ENCODE assay signal across 1 cellular context in the genomic region with DNA sequence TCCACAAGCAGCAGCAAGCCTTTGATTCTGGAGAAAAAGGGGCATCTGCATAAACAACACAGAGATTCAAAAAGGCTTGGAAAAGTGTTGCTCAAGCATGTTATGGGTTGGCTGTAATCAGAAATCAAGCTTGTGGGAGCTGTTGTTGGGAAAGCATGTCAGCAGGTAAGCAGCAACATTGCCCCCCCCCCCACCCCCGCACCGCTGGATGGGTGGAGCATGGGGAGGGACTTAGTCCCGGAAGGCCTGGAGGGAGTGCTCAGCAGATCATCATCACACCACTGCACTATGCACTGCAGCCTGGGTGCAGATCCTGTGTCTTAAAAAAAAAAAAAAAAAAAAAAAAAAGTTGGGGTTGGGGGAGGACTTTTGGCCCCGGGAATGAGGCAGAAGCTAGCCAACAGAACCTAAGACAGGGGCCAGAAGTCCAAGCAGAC.
TF ChIP-seq lines count a peak whose summit lies in the region.

No MANE protein-coding gene starts in this region.

TF ChIP-seq in K562, 482 proteins besides CTCF, POLR2A, EP300 and RAD21 (continued from another document):
- TF ChIP-seq, protein P1, sequence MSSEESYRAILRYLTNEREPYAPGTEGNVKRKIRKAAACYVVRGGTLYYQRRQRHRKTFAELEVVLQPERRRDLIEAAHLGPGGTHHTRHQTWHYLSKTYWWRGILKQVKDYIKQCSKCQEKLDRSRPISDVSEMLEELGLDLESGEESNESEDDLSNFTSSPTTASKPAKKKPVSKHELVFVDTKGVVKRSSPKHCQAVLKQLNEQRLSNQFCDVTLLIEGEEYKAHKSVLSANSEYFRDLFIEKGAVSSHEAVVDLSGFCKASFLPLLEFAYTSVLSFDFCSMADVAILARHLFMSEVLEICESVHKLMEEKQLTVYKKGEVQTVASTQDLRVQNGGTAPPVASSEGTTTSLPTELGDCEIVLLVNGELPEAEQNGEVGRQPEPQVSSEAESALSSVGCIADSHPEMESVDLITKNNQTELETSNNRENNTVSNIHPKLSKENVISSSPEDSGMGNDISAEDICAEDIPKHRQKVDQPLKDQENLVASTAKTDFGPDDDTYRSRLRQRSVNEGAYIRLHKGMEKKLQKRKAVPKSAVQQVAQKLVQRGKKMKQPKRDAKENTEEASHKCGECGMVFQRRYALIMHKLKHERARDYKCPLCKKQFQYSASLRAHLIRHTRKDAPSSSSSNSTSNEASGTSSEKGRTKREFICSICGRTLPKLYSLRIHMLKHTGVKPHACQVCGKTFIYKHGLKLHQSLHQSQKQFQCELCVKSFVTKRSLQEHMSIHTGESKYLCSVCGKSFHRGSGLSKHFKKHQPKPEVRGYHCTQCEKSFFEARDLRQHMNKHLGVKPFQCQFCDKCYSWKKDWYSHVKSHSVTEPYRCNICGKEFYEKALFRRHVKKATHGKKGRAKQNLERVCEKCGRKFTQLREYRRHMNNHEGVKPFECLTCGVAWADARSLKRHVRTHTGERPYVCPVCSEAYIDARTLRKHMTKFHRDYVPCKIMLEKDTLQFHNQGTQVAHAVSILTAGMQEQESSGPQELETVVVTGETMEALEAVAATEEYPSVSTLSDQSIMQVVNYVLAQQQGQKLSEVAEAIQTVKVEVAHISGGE (CRISPR knock-in tag; IDR thresholded peaks at IDR 0.05), result no peak
- TF ChIP-seq RBM39 (optimal IDR thresholded peaks at IDR 0.05; ENCODE audit: low read depth, low read length) (no peak), PHF8 (IDR thresholded peaks at IDR 0.05; ENCODE audit: borderline replicate concordance, low read length) (peak; percentile 18; the same call in 1 of the 2 replicates), EZH2 (IDR thresholded peaks at IDR 0.05; ENCODE audit: borderline replicate concordance, low read depth, low read length) (no peak), TEAD4 (IDR thresholded peaks at IDR 0.05; ENCODE audit: low read length) (peak; percentile 2; the same call in 1 of the 2 replicates), TEAD4 (CRISPR knock-in tag; IDR thresholded peaks at IDR 0.05; ENCODE audit: borderline replicate concordance) (no peak), SIRT6 (IDR thresholded peaks at IDR 0.05; ENCODE audit: low read depth, low read length) (no peak), ZNF263 (CRISPR knock-in tag; IDR thresholded peaks at IDR 0.05; ENCODE audit: borderline replicate concordance) (no peak), CEBPG (CRISPR knock-in tag; IDR thresholded peaks at IDR 0.05) (no peak), CEBPG (tag; conservative IDR thresholded peaks at IDR 0.05 in 1 of 2, IDR thresholded peaks at IDR 0.05 in 1 of 2) (no peak), ZNF253 (CRISPR knock-in tag; conservative IDR thresholded peaks at IDR 0.05) (no peak), ZNF76 (CRISPR knock-in tag; IDR thresholded peaks at IDR 0.05; ENCODE audit: borderline replicate concordance) (no peak), ZEB2 (IDR thresholded peaks at IDR 0.05) (peak; percentile 35; the same call in 1 of the 2 replicates), BHLHE40 (IDR thresholded peaks at IDR 0.05; ENCODE audit: low read length) (no peak), BRD4 (IDR thresholded peaks at IDR 0.05) (no peak), ZNF280B (CRISPR knock-in tag; IDR thresholded peaks at IDR 0.05) (no peak), GABPA (tag; conservative IDR thresholded peaks at IDR 0.05; ENCODE audit: low read depth) (peak; percentile 42; the same call in 1 of the 2 replicates), SMARCA4 (IDR thresholded peaks at IDR 0.05) (0 out of 2 replicates have a peak, but pooled peaks have one; percentile 21), NFRKB (IDR thresholded peaks at IDR 0.05; ENCODE audit: low read depth) (no peak), RBM14 (IDR thresholded peaks at IDR 0.05; ENCODE audit: borderline replicate concordance, insufficient read depth, low read depth, low read length) (no peak), FUS (optimal IDR thresholded peaks at IDR 0.05; ENCODE audit: low read depth, low read length) (no peak), ZFX (CRISPR knock-in tag; IDR thresholded peaks at IDR 0.05) (peak; percentile 60; the same call in 1 of the 2 replicates), ZNF146 (CRISPR knock-in tag; IDR thresholded peaks at IDR 0.05; ENCODE audit: unreplicated experiment) (no peak), HSF4 (CRISPR knock-in tag; IDR thresholded peaks at IDR 0.05; ENCODE audit: borderline replicate concordance) (no peak), RBFOX2 (IDR thresholded peaks at IDR 0.05; ENCODE audit: low read depth, low read length) (peak; percentile 52), GATAD2A (IDR thresholded peaks at IDR 0.05) (0 out of 2 replicates have a peak, but pooled peaks have one; percentile 25), HDAC2 (IDR thresholded peaks at IDR 0.05) (no peak), ZNF644 (tag; IDR thresholded peaks at IDR 0.05; ENCODE audit: low read depth) (no peak), SP1 (CRISPR knock-in tag; IDR thresholded peaks at IDR 0.05) (no peak), PTRF (tag; IDR thresholded peaks at IDR 0.05) (no peak), CXXC5 (CRISPR knock-in tag; IDR thresholded peaks at IDR 0.05) (peak; percentile 29; the same call in 1 of the 2 replicates), NONO (IDR thresholded peaks at IDR 0.05; ENCODE audit: low read depth in 2 of 2, low read length in 1 of 2) (no peak), HNRNPLL (IDR thresholded peaks at IDR 0.05; ENCODE audit: low read depth, low read length, poor library complexity, severe bottlenecking) (no peak), PHF20 (IDR thresholded peaks at IDR 0.05; ENCODE audit: partially characterized antibody) (peak; percentile 55), TBP (optimal IDR thresholded peaks at IDR 0.05; ENCODE audit: low read depth, low read length) (no peak), CEBPB (tag; IDR thresholded peaks at IDR 0.05) (peak; percentile 70), BRF1 (IDR thresholded peaks at IDR 0.05; ENCODE audit: borderline replicate concordance, extremely low read depth, insufficient read length) (no peak), ZNF23 (CRISPR knock-in tag; IDR thresholded peaks at IDR 0.05) (no peak), ZNF3 (CRISPR knock-in tag; IDR thresholded peaks at IDR 0.05) (no peak), FOXK2 (conservative IDR thresholded peaks at IDR 0.05 in 1 of 2, IDR thresholded peaks at IDR 0.05 in 1 of 2; ENCODE audit: low read depth in 2 of 2) (peak; percentile 49; a peak in 2 of 4 replicates), NFYB (IDR thresholded peaks at IDR 0.05; ENCODE audit: extremely low read depth, insufficient read length) (no peak)
- TF ChIP-seq, protein P2, sequence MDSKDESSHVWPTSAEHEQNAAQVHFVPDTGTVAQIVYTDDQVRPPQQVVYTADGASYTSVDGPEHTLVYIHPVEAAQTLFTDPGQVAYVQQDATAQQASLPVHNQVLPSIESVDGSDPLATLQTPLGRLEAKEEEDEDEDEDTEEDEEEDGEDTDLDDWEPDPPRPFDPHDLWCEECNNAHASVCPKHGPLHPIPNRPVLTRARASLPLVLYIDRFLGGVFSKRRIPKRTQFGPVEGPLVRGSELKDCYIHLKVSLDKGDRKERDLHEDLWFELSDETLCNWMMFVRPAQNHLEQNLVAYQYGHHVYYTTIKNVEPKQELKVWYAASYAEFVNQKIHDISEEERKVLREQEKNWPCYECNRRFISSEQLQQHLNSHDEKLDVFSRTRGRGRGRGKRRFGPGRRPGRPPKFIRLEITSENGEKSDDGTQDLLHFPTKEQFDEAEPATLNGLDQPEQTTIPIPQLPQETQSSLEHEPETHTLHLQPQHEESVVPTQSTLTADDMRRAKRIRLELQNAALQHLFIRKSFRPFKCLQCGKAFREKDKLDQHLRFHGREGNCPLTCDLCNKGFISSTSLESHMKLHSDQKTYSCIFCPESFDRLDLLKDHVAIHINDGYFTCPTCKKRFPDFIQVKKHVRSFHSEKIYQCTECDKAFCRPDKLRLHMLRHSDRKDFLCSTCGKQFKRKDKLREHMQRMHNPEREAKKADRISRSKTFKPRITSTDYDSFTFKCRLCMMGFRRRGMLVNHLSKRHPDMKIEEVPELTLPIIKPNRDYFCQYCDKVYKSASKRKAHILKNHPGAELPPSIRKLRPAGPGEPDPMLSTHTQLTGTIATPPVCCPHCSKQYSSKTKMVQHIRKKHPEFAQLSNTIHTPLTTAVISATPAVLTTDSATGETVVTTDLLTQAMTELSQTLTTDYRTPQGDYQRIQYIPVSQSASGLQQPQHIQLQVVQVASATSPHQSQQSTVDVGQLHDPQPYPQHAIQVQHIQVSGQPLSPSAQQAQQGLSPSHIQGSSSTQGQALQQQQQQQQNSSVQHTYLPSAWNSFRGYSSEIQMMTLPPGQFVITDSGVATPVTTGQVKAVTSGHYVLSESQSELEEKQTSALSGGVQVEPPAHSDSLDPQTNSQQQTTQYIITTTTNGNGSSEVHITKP (IDR thresholded peaks at IDR 0.05; ENCODE audit: partially characterized antibody), result no peak
- TF ChIP-seq, protein P3, sequence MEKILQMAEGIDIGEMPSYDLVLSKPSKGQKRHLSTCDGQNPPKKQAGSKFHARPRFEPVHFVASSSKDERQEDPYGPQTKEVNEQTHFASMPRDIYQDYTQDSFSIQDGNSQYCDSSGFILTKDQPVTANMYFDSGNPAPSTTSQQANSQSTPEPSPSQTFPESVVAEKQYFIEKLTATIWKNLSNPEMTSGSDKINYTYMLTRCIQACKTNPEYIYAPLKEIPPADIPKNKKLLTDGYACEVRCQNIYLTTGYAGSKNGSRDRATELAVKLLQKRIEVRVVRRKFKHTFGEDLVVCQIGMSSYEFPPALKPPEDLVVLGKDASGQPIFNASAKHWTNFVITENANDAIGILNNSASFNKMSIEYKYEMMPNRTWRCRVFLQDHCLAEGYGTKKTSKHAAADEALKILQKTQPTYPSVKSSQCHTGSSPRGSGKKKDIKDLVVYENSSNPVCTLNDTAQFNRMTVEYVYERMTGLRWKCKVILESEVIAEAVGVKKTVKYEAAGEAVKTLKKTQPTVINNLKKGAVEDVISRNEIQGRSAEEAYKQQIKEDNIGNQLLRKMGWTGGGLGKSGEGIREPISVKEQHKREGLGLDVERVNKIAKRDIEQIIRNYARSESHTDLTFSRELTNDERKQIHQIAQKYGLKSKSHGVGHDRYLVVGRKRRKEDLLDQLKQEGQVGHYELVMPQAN (IDR thresholded peaks at IDR 0.05; ENCODE audit: borderline replicate concordance), result no peak
- TF ChIP-seq, protein P4, sequence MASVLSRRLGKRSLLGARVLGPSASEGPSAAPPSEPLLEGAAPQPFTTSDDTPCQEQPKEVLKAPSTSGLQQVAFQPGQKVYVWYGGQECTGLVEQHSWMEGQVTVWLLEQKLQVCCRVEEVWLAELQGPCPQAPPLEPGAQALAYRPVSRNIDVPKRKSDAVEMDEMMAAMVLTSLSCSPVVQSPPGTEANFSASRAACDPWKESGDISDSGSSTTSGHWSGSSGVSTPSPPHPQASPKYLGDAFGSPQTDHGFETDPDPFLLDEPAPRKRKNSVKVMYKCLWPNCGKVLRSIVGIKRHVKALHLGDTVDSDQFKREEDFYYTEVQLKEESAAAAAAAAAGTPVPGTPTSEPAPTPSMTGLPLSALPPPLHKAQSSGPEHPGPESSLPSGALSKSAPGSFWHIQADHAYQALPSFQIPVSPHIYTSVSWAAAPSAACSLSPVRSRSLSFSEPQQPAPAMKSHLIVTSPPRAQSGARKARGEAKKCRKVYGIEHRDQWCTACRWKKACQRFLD (CRISPR knock-in tag; IDR thresholded peaks at IDR 0.05), result no peak
- TF ChIP-seq, protein P5, sequence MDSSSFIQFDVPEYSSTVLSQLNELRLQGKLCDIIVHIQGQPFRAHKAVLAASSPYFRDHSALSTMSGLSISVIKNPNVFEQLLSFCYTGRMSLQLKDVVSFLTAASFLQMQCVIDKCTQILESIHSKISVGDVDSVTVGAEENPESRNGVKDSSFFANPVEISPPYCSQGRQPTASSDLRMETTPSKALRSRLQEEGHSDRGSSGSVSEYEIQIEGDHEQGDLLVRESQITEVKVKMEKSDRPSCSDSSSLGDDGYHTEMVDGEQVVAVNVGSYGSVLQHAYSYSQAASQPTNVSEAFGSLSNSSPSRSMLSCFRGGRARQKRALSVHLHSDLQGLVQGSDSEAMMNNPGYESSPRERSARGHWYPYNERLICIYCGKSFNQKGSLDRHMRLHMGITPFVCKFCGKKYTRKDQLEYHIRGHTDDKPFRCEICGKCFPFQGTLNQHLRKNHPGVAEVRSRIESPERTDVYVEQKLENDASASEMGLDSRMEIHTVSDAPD (CRISPR knock-in tag; IDR thresholded peaks at IDR 0.05), result no peak
- TF ChIP-seq, protein P6, sequence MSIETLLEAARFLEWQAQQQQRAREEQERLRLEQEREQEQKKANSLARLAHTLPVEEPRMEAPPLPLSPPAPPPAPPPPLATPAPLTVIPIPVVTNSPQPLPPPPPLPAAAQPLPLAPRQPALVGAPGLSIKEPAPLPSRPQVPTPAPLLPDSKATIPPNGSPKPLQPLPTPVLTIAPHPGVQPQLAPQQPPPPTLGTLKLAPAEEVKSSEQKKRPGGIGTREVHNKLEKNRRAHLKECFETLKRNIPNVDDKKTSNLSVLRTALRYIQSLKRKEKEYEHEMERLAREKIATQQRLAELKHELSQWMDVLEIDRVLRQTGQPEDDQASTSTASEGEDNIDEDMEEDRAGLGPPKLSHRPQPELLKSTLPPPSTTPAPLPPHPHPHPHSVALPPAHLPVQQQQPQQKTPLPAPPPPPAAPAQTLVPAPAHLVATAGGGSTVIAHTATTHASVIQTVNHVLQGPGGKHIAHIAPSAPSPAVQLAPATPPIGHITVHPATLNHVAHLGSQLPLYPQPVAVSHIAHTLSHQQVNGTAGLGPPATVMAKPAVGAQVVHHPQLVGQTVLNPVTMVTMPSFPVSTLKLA (conservative IDR thresholded peaks at IDR 0.05), result peak in 1 of 2 experiments; percentile 55; a peak in 2 of 4 replicates
- TF ChIP-seq, protein P7, sequence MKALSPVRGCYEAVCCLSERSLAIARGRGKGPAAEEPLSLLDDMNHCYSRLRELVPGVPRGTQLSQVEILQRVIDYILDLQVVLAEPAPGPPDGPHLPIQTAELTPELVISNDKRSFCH (CRISPR knock-in tag; IDR thresholded peaks at IDR 0.05), result no peak
- TF ChIP-seq, protein P7 (tag; IDR thresholded peaks at IDR 0.05), result no peak
- TF ChIP-seq, protein P8, sequence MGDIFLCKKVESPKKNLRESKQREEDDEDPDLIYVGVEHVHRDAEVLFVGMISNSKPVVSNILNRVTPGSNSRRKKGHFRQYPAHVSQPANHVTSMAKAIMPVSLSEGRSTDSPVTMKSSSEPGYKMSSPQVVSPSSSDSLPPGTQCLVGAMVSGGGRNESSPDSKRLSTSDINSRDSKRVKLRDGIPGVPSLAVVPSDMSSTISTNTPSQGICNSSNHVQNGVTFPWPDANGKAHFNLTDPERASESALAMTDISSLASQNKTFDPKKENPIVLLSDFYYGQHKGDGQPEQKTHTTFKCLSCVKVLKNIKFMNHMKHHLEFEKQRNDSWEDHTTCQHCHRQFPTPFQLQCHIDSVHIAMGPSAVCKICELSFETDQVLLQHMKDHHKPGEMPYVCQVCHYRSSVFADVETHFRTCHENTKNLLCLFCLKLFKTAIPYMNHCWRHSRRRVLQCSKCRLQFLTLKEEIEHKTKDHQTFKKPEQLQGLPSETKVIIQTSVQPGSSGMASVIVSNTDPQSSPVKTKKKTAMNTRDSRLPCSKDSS (IDR thresholded peaks at IDR 0.05; ENCODE audit: low read depth, partially characterized antibody), result no peak
TF ChIP-seq in K562: peak in this region for 32.
